Comparison of ENCODE assay signal across 2 cellular contexts in the genomic region with DNA sequence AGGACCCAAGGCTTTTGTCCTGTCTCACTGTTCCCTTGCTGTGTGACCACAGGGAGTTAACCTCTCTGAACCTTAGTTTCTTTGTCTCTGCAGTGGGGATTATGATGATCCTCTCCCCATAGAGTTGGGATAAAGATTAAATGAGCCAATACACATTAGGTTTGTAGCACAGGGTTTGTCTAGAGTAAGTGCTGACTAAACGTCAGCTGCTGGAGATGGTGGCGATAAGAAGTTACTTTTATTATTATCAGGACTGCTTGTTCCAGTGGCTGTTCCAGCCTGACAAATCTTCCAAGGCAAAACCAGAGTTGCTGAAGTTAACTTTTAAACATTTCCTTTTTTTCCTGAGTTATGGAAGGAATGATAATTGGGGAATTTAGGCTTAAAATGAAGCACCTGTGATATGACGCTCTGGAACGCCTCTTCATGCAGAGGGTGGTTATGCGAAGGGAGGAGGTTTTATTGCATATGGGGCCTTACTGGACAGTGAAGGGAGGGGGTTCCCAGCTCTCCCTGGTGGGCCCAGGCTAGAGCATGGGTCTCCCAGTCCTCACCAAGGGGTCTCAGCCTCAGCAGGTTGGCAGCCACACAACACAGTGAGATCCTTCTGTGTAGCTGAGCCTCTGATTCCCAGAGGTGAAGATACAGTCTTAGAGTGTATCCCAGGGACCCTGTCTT.
TF ChIP-seq lines count a peak whose summit lies in the region.

No MANE protein-coding gene starts in this region.

TF ChIP-seq in GM12891, 5 proteins besides CTCF, POLR2A, EP300 and RAD21:
- TF ChIP-seq POU2F2 (IDR thresholded peaks at IDR 0.05; ENCODE audit: low read depth, low read length): peak; percentile 80; the same call in 1 of the 2 replicates
- TF ChIP-seq POLR2AphosphoS5 (IDR thresholded peaks at IDR 0.05; ENCODE audit: low read depth, low read length): peak; percentile 25; the same call in 1 of the 2 replicates
- TF ChIP-seq PAX5 (IDR thresholded peaks at IDR 0.05; ENCODE audit: insufficient read depth, low read length, severe bottlenecking): no peak
- 0 out of 2 replicates have a peak, but pooled peaks have one; percentile 26 for TF ChIP-seq TAF1 (IDR thresholded peaks at IDR 0.05; ENCODE audit: low read depth, low read length)
- no peak for TF ChIP-seq SPI1 (IDR thresholded peaks at IDR 0.05; ENCODE audit: low read depth, low read length)
TF ChIP-seq in GM12891: peak in this region for 3.

TF ChIP-seq in H1, 55 proteins besides CTCF, POLR2A, EP300 and RAD21:
- TF ChIP-seq SP4 (IDR thresholded peaks at IDR 0.05; ENCODE audit: low read length): no peak
- TF ChIP-seq CREB1 (IDR thresholded peaks at IDR 0.05): no peak
- TF ChIP-seq SAP30 (IDR thresholded peaks at IDR 0.05; ENCODE audit: insufficient read depth, insufficient replicate concordance, low read length): no peak
- no peak for TF ChIP-seq CHD1 (IDR thresholded peaks at IDR 0.05; ENCODE audit: low read depth, low read length)
- TF ChIP-seq KDM4A (IDR thresholded peaks at IDR 0.05; ENCODE audit: low read depth, low read length, severe bottlenecking): no peak
- no peak for TF ChIP-seq PHF8 (conservative IDR thresholded peaks at IDR 0.05; ENCODE audit: low read depth, low read length)
- TF ChIP-seq, protein P1, sequence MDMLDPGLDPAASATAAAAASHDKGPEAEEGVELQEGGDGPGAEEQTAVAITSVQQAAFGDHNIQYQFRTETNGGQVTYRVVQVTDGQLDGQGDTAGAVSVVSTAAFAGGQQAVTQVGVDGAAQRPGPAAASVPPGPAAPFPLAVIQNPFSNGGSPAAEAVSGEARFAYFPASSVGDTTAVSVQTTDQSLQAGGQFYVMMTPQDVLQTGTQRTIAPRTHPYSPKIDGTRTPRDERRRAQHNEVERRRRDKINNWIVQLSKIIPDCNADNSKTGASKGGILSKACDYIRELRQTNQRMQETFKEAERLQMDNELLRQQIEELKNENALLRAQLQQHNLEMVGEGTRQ (IDR thresholded peaks at IDR 0.05; ENCODE audit: low read length): no peak
- no peak for TF ChIP-seq SP1 (IDR thresholded peaks at IDR 0.05; ENCODE audit: low read depth, low read length)
- no peak for TF ChIP-seq HDAC6 (IDR thresholded peaks at IDR 0.05; ENCODE audit: low read depth, low read length)
- no peak for TF ChIP-seq TCF12 (IDR thresholded peaks at IDR 0.05; ENCODE audit: low read depth, low read length)
- TF ChIP-seq FOSL1 (IDR thresholded peaks at IDR 0.05; ENCODE audit: insufficient read depth, low read depth, low read length): no peak
- TF ChIP-seq BCL11A (IDR thresholded peaks at IDR 0.05; ENCODE audit: low read depth in 2 of 2, low read length in 2 of 2): no peak
- TF ChIP-seq EGR1 (IDR thresholded peaks at IDR 0.05; ENCODE audit: borderline replicate concordance, low read depth, low read length): no peak
- no peak for TF ChIP-seq NRF1 (IDR thresholded peaks at IDR 0.05; ENCODE audit: low read depth, low read length)
- no peak for TF ChIP-seq GABPA (IDR thresholded peaks at IDR 0.05; ENCODE audit: borderline replicate concordance, insufficient read depth, low read length)
- TF ChIP-seq BACH1 (IDR thresholded peaks at IDR 0.05; ENCODE audit: low read length): no peak
- no peak for TF ChIP-seq POLR2AphosphoS5 (IDR thresholded peaks at IDR 0.05; ENCODE audit: low read depth, low read length)
